16 cellular contexts compared by ENCODE assay signal in the genomic region with DNA sequence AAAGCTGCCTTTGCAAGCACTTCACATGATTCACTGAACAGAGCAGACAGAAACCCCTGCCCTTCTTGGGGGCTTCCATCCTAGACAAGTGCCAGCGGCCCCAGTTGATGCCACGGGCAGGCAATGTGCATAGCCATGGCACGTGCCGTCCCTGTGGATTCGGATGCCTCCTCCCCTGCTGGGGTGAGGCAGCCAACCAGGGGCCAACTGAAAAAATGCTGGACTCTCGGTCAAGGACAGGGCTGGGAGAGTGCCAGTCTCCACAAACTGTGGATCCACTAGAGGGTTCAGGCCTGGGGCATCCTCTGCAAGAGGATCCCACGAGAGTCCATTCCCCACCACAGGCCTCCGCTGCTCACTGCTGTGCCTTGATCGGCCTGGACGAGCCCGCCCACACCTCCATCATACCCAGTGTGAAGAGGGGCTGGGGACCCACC.
"Had no signal": no experiment of that assay in that cellular context is flagged by ENCODE, and none has a peak within 500 bp of the region (broad histone marks: within the 10 kb centered on the region; RNA-seq: fewer than 3 reads in every experiment).

No MANE protein-coding gene starts in this region.

- H3K9me3 ChIP-seq: heart left ventricle, SK-N-SH, upper lobe of left lung had no signal

- H3K27me3 ChIP-seq: brain microvascular endothelial cell, heart left ventricle had no signal

- H3K9me3 Mint-ChIP-seq: activated naive CD8-positive, alpha-beta T cell treated with anti-CD3 and anti-CD28 coated beads for 36 hours; effector memory CD8-positive, alpha-beta T cell; naive thymus-derived CD8-positive, alpha-beta T cell; stimulated activated naive CD8-positive, alpha-beta T cell treated with anti-CD3 and anti-CD28 coated beads, Interleukin-15, Interleukin-2, amounts not matched to agents 100 ng/mL and 50 ng/mL, for 24 hours had no signal

- DNase-seq: activated CD4-positive, alpha-beta T cell treated with anti-CD3 and anti-CD28 coated beads, Interleukin-2, amount 50 U/mL, for 48 hours; activated CD4-positive, CD25-positive, alpha-beta regulatory T cell treated with anti-CD3 and anti-CD28 coated beads, Interleukin-2, amount 50 U/mL, for 72 hours; activated gamma-delta T cell treated with Interleukin-2 at 50 U/mL for 16 hours; activated naive CD8-positive, alpha-beta T cell treated with anti-CD3 and anti-CD28 coated beads for 36 hours; brain microvascular endothelial cell; cerebellar nuclear complex; dermis blood vessel endothelial cell; effector memory CD8-positive, alpha-beta T cell; foreskin melanocyte; immature natural killer cell; naive thymus-derived CD8-positive, alpha-beta T cell had no signal

- ATAC-seq: effector memory CD8-positive, alpha-beta T cell; naive thymus-derived CD8-positive, alpha-beta T cell; sciatic nerve had no signal

- H3K4me3 Mint-ChIP-seq: activated naive CD8-positive, alpha-beta T cell treated with anti-CD3 and anti-CD28 coated beads for 36 hours; effector memory CD8-positive, alpha-beta T cell; immature natural killer cell; naive thymus-derived CD8-positive, alpha-beta T cell; stimulated activated naive CD8-positive, alpha-beta T cell treated with anti-CD3 and anti-CD28 coated beads, Interleukin-15, Interleukin-2, amounts not matched to agents 100 ng/mL and 50 ng/mL, for 24 hours had no signal

- H3K27me3 Mint-ChIP-seq: effector memory CD8-positive, alpha-beta T cell had no signal

- H3K36me3 Mint-ChIP-seq: immature natural killer cell had no signal

- H3K27ac ChIP-seq: brain microvascular endothelial cell, upper lobe of left lung had no signal

- H3K27ac Mint-ChIP-seq: activated naive CD8-positive, alpha-beta T cell treated with anti-CD3 and anti-CD28 coated beads for 36 hours; effector memory CD8-positive, alpha-beta T cell; immature natural killer cell; stimulated activated naive CD8-positive, alpha-beta T cell treated with anti-CD3 and anti-CD28 coated beads, Interleukin-15, Interleukin-2, amounts not matched to agents 100 ng/mL and 50 ng/mL, for 24 hours had no signal

- H3K4me3 ChIP-seq: heart left ventricle, upper lobe of left lung had no signal
